16 cellular contexts compared by ENCODE assay signal in genomic region chr4:2472187-2472586, GRCh38. TPM values are rescaled to one million over a fixed set of nuclear protein-coding genes. Genes with fewer than 3 reads are reported as not detected.
DNase-seq lines count a peak whose midpoint lies in the region; ATAC-seq and TF ChIP-seq lines count a peak whose summit lies in the region.
"Had no signal": no experiment of that assay in that cellular context is flagged by ENCODE, and none has a peak within 500 bp of the region (broad histone marks: within the 10 kb centered on the region; RNA-seq: fewer than 3 reads in every experiment).

No MANE protein-coding gene starts in this region.

- no peak overlapping the region for H3K9ac ChIP-seq in endodermal cell (ENCODE audit: extremely low read depth, low read length, poor library complexity, severe bottlenecking)

- peaks cover 55% of the 10 kb centered on the region for H3K36me3 Mint-ChIP-seq in CD8-positive, alpha-beta T cell
- H3K36me3 Mint-ChIP-seq in endodermal cell (ENCODE audit: low read depth) (peaks cover 72% of the 10 kb centered on the region), natural killer cell (no peaks in the 10 kb centered on the region)

- peak overlapping the region; percentile 98 for H3K27ac Mint-ChIP-seq in CD8-positive, alpha-beta T cell
- peak overlapping the region; percentile 31 for H3K27ac Mint-ChIP-seq in endodermal cell
- peak overlapping the region; percentile 97 to 98 for H3K27ac Mint-ChIP-seq in natural killer cell

- no peak for TF ChIP-seq CTCF in CD8-positive, alpha-beta T cell (IDR thresholded peaks at IDR 0.05)
- TF ChIP-seq CTCF in NB4 (IDR thresholded peaks at IDR 0.05; ENCODE audit: low read depth, low read length) (no peak), endodermal cell (conservative IDR thresholded peaks at IDR 0.05) (no peak), natural killer cell (IDR thresholded peaks at IDR 0.05) (no peak), left ventricle myocardium inferior (IDR thresholded peaks at IDR 0.05; ENCODE audit: borderline replicate concordance) (no peak)

- CTCF ChIA-PET in CD8-positive, alpha-beta T cell (lab: Charles Lee), result no interaction called here

- H3K36me3 ChIP-seq in CD8-positive, alpha-beta T cell (ENCODE audit: insufficient read depth, low read length), result peaks cover 15% of the 10 kb centered on the region
- peaks cover 52% of the 10 kb centered on the region for H3K36me3 ChIP-seq in endodermal cell (ENCODE audit: control insufficient read depth, insufficient read depth, low read length)
- peaks cover 27% of the 10 kb centered on the region for H3K36me3 ChIP-seq in left ventricle myocardium inferior

- H3K9me3 ChIP-seq in CD8-positive, alpha-beta T cell (ENCODE audit: low read length), result no peaks in the 10 kb centered on the region
- H3K9me3 ChIP-seq in endodermal cell (ENCODE audit: control insufficient read depth, low read length), result peaks cover 26% of the 10 kb centered on the region
- H3K9me3 ChIP-seq in left ventricle myocardium inferior (replicated peaks), result no peaks in the 10 kb centered on the region
- H3K9me3 ChIP-seq: heart left ventricle had no signal

- H3K4me1 ChIP-seq in CD8-positive, alpha-beta T cell (ENCODE audit: insufficient read depth, low read length), result peaks cover 62% of the 10 kb centered on the region
- H3K4me1 ChIP-seq in endodermal cell (ENCODE audit: control insufficient read depth, insufficient read depth, low read length) (no peaks in the 10 kb centered on the region), left ventricle myocardium inferior (peaks cover 68% of the 10 kb centered on the region)

- no peaks in the 10 kb centered on the region for H3K9me3 Mint-ChIP-seq in CD8-positive, alpha-beta T cell
- H3K9me3 Mint-ChIP-seq in endodermal cell, result peaks cover 2% of the 10 kb centered on the region
- H3K9me3 Mint-ChIP-seq in natural killer cell, result no peaks in the 10 kb centered on the region

- peaks cover 65% of the 10 kb centered on the region for H3K4me1 Mint-ChIP-seq in CD8-positive, alpha-beta T cell (ENCODE audit: low read depth)
- H3K4me1 Mint-ChIP-seq in endodermal cell (peaks cover 16% of the 10 kb centered on the region), natural killer cell (peaks cover 65 to 75% of the 10 kb centered on the region in 2 donors)

- POLR2A ChIA-PET in CD8-positive, alpha-beta T cell (lab: Charles Lee), result interaction anchor here (0.6 kb wide), 1 partner anchor 9 kb away, joined by 3 read pairs; no protein-coding TSS in a partner anchor

- no peak overlapping the region for H3K27ac ChIP-seq in CD8-positive, alpha-beta T cell (ENCODE audit: low read depth, low read length)
- no peak overlapping the region for H3K27ac ChIP-seq in endodermal cell (ENCODE audit: low read depth, low read length)
- no peak overlapping the region for H3K27ac ChIP-seq in left ventricle myocardium inferior (replicated peaks)
- H3K27ac ChIP-seq: heart left ventricle had no signal

- WGBS in endodermal cell (ENCODE audit: insufficient coverage in 1 of 2, insufficient read length in 1 of 2), 2 experiments, result 80 to 92% methylated on average over 1 to 4 of the region's 4 CpGs

- no peaks in the 10 kb centered on the region for H3K27me3 ChIP-seq in CD8-positive, alpha-beta T cell (ENCODE audit: insufficient read depth, low read length)
- H3K27me3 ChIP-seq in endodermal cell (ENCODE audit: control insufficient read depth, insufficient read depth, low read length, poor library complexity, severe bottlenecking) (no peaks in the 10 kb centered on the region), left ventricle myocardium inferior (ENCODE audit: low read depth) (no peaks in the 10 kb centered on the region)
- H3K27me3 ChIP-seq: heart left ventricle had no signal

- H3K4me3 Mint-ChIP-seq in CD8-positive, alpha-beta T cell, result peak overlapping the region; percentile 4
- H3K4me3 Mint-ChIP-seq in endodermal cell, result no peak overlapping the region
- H3K4me3 Mint-ChIP-seq in natural killer cell, result no peak overlapping the region

- intact Hi-C loops in CD8-positive, alpha-beta T cell (cut with DNase I, micrococcal nuclease), result loop anchor here in 1 of 2 experiments (5.0 kb wide), 1 partner anchor 370 kb away; the partner anchor contains the start of gene ADD1
- intact Hi-C loops in natural killer cell (cut with micrococcal nuclease), result no loop called here
- intact Hi-C loops in left ventricle myocardium inferior (cut with micrococcal nuclease), result no loop called here
- intact Hi-C loops in sciatic nerve (cut with DNase I), result loop anchor here (1.0 kb wide), 1 partner anchor 25 kb away; no protein-coding TSS in a partner anchor

- no peak for TF ChIP-seq POLR2A in NB4 (IDR thresholded peaks at IDR 0.05; ENCODE audit: extremely low read depth, insufficient read length)

- no peak overlapping the region for H3K4me3 ChIP-seq in CD8-positive, alpha-beta T cell (ENCODE audit: low read depth, low read length)
- H3K4me3 ChIP-seq in NB4 (ENCODE audit: low read depth, low read length), result peak overlapping the region; percentile 81
- peak overlapping the region; percentile 86 for H3K4me3 ChIP-seq in endodermal cell (ENCODE audit: low read length)
- H3K4me3 ChIP-seq in left ventricle myocardium inferior, result no peak overlapping the region
- H3K4me3 ChIP-seq: heart left ventricle had no signal

- ATAC-seq in CD8-positive, alpha-beta T cell, result no peak
- ATAC-seq in natural killer cell, result no peak
- no peak for ATAC-seq in GM18498 (IDR thresholded peaks at IDR 0.05; ENCODE audit: unreplicated experiment)
- ATAC-seq in sciatic nerve, result no peak
- ATAC-seq: heart left ventricle, left ventricle myocardium superior had no signal

- DNase-seq in CD8-positive, alpha-beta T cell, result no peak
- DNase-seq in NB4 (ENCODE audit: low read depth) (no peak), endodermal cell (no peak), natural killer cell (no peak), left ventricle myocardium inferior (no peak), AG20443 (ENCODE audit: low spot score) (no peak), sciatic nerve (ENCODE audit: low spot score) (no peak)
- DNase-seq: amniotic stem cell, heart left ventricle, left ventricle myocardium superior, NCI-H1417 treated with DMSO at 0.1 percent for 48 hours, NCI-H524 treated with DMSO at 0.1 percent for 48 hours had no signal

- H3K27me3 Mint-ChIP-seq in CD8-positive, alpha-beta T cell (ENCODE audit: low read depth), result no peaks in the 10 kb centered on the region
- no peaks in the 10 kb centered on the region for H3K27me3 Mint-ChIP-seq in endodermal cell (ENCODE audit: insufficient read depth)
- no peaks in the 10 kb centered on the region for H3K27me3 Mint-ChIP-seq in natural killer cell (ENCODE audit: low read depth in 2 of 2)

RNA-seq across cellular contexts. Expression of gene RNF4, which starts 3.3 kb away (rescaled TPM):
- 100 to 1,000 TPM; 130 to 134 TPM for total RNA-seq in CD8-positive, alpha-beta T cell
- 10 to 100 TPM; 73.2 to 93.6 TPM for total RNA-seq in endodermal cell
- 68.6 TPM for polyA plus RNA-seq in endodermal cell (2013, experiment 1 of 2)
- 67.6 TPM for polyA plus RNA-seq in endodermal cell (2013, experiment 2 of 2)
- total RNA-seq in natural killer cell, result 100 to 1,000 TPM; 103 to 130 (median 123) TPM
- total RNA-seq in left ventricle myocardium inferior, result 26.0 TPM
- 44.5 TPM for total RNA-seq in sciatic nerve

RNA-seq across cellular contexts. Expression of gene CFAP99, which starts 53.4 kb away (rescaled TPM):
- total RNA-seq in CD8-positive, alpha-beta T cell, result under 1 TPM; 0.22 to 0.36 TPM
- total RNA-seq in endodermal cell, result not detected
- polyA plus RNA-seq in endodermal cell (2013, experiment 1 of 2), result not detected
- not detected for polyA plus RNA-seq in endodermal cell (2013, experiment 2 of 2)
- total RNA-seq in natural killer cell, result not detected
- total RNA-seq in left ventricle myocardium inferior, result not detected
- total RNA-seq in sciatic nerve, result not detected
- total RNA-seq: dermis microvascular lymphatic vessel endothelial cell, heart left ventricle, left ventricle myocardium superior, skeletal muscle tissue had no signal
- polyA plus RNA-seq: heart left ventricle, neural cell had no signal

RNA-seq across cellular contexts. Expression of gene ZFYVE28, which starts 53.7 kb away (rescaled TPM):
- 10 to 100 TPM; 16.5 to 20.2 TPM for total RNA-seq in CD8-positive, alpha-beta T cell
- total RNA-seq in endodermal cell (1 to 10 TPM in 1 of 2 donors, under 1 TPM in 1; 0.73 to 1.6 TPM), natural killer cell (100 to 1,000 TPM in 2 of 3 donors, 10 to 100 TPM in 1; 85.4 to 107 (median 104) TPM), left ventricle myocardium inferior (5.6 TPM), sciatic nerve (23.2 TPM)
- polyA plus RNA-seq in endodermal cell (2013, experiment 1 of 2), result 0.32 TPM
- polyA plus RNA-seq in endodermal cell (2013, experiment 2 of 2), result 0.29 TPM

Comparison
In these comparisons a context has a peak if more than half of its experiments do, and no peak if none do; other contexts are left out.
1. H3K4me3 ChIP-seq: peak in NB4 (single experiment) and endodermal cell (single experiment); none in CD8-positive, alpha-beta T cell (single experiment) and left ventricle myocardium inferior (single experiment).
2. H3K27ac Mint-ChIP-seq: peak in every context shown above with its lines; median percentile 98 in CD8-positive, alpha-beta T cell; 98 in natural killer cell; 31 in endodermal cell.